ENCODE assay signal across 14 cellular contexts in the genomic region with DNA sequence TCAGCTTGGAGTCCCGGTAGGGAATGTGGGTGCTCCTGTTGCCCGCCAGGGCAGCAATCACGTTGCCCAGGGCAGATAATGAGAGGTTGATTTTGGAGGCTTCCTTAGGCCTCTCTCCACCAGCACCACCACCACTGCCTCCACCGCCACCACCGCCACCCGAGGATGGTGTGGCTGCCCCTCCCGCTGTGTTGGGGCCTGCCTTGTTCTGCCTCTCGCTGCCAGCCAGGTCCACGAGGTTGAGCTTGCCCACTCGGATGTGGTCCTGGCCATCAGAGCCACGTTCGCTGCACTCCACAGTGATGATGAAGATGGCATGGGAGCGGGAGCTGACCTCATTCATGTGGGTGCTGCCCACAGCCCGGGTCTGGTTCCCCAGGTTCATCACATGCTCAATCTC. TPM values are rescaled to one million over a fixed set of nuclear protein-coding genes. Genes with fewer than 3 reads are reported as not detected.
DNase-seq lines count a peak whose midpoint lies in the region; ATAC-seq and TF ChIP-seq lines count a peak whose summit lies in the region.
"Had no signal": no experiment of that assay in that cellular context is flagged by ENCODE, and none has a peak within 500 bp of the region (broad histone marks: within the 10 kb centered on the region; RNA-seq: fewer than 3 reads in every experiment).

No MANE protein-coding gene starts in this region.

- no peak overlapping the region for H2BK120ac ChIP-seq in trophoblast cell (ENCODE audit: insufficient read depth, low read length, poor library complexity)

- no peak overlapping the region for H4K8ac ChIP-seq in trophoblast cell (ENCODE audit: low read depth, low read length)

- H4K12ac ChIP-seq in trophoblast cell (ENCODE audit: low read depth, low read length), result no peak overlapping the region

- H3K4me3 ChIP-seq in trophoblast cell (ENCODE audit: low read depth, low read length), result no peak overlapping the region
- H3K4me3 ChIP-seq: mucosa of descending colon had no signal

- H3K4me1 Mint-ChIP-seq in activated CD4-positive, alpha-beta T cell treated with anti-CD3 and anti-CD28 coated beads, Interleukin-2, amount 10 ng/mL, durations not matched to agents 24 days and 14 days, result peaks cover 19% of the 10 kb centered on the region
- H3K4me1 Mint-ChIP-seq in T-helper 17 cell, result peaks cover 22% of the 10 kb centered on the region
- H3K4me1 Mint-ChIP-seq in glutamatergic neuron (ENCODE audit: low read depth, unreplicated experiment), result peaks cover 38% of the 10 kb centered on the region

- H3K36me3 Mint-ChIP-seq in activated CD4-positive, alpha-beta T cell treated with anti-CD3 and anti-CD28 coated beads, Interleukin-2, amount 10 ng/mL, durations not matched to agents 24 days and 14 days (ENCODE audit: low read depth), result no peaks in the 10 kb centered on the region
- no peaks in the 10 kb centered on the region for H3K36me3 Mint-ChIP-seq in T-helper 17 cell (ENCODE audit: low read depth)
- H3K36me3 Mint-ChIP-seq in glutamatergic neuron (ENCODE audit: unreplicated experiment), result peaks cover 16% of the 10 kb centered on the region

- H2AK5ac ChIP-seq in trophoblast cell (ENCODE audit: low read length), result no peak overlapping the region

- H3K18ac ChIP-seq in trophoblast cell (ENCODE audit: low read length), result no peak overlapping the region

- no peaks in the 10 kb centered on the region for H3K27me3 ChIP-seq in trophoblast cell (ENCODE audit: insufficient read depth, low read length)

- no peak for TF ChIP-seq CTCF in glutamatergic neuron (IDR thresholded peaks at IDR 0.05; ENCODE audit: partially characterized antibody, unreplicated experiment)

- WGBS in trophoblast cell (ENCODE audit: extremely low coverage, insufficient coverage, insufficient read length), result no CpG with 5 or more reads among the region's 14 CpGs

- no peak overlapping the region for H3K9ac ChIP-seq in trophoblast cell (ENCODE audit: low read length)

- H3K27ac ChIP-seq in trophoblast cell (ENCODE audit: low read depth, low read length), result no peak overlapping the region

- ATAC-seq in T-helper 17 cell (no peak), HG02885 (IDR thresholded peaks at IDR 0.05; ENCODE audit: poor library complexity, unreplicated experiment) (no peak)

- no peak overlapping the region for H2BK12ac ChIP-seq in trophoblast cell (ENCODE audit: low read length)

- H2BK5ac ChIP-seq in trophoblast cell (ENCODE audit: low read depth, low read length, poor library complexity), result no peak overlapping the region

- peaks cover 13% of the 10 kb centered on the region for H3K79me2 ChIP-seq in trophoblast cell (ENCODE audit: control insufficient read depth, insufficient read depth, low read length, poor library complexity)

- no peak overlapping the region for H3K14ac ChIP-seq in trophoblast cell (ENCODE audit: low read length)

- H3K9me3 ChIP-seq in T-helper 17 cell (ENCODE audit: control insufficient read depth, low read length, poor library complexity, severe bottlenecking) (no peaks in the 10 kb centered on the region), trophoblast cell (ENCODE audit: insufficient read depth, low read depth, low read length) (no peaks in the 10 kb centered on the region)
- H3K9me3 ChIP-seq: mucosa of descending colon had no signal

- no peak overlapping the region for H4K91ac ChIP-seq in trophoblast cell (ENCODE audit: low read depth, low read length)

- no peak overlapping the region for H2AFZ ChIP-seq in trophoblast cell (ENCODE audit: insufficient read depth, low read length, poor library complexity)

- no peak overlapping the region for H3K4me2 ChIP-seq in trophoblast cell (ENCODE audit: low read length)

- no peak overlapping the region for H3K27ac Mint-ChIP-seq in activated CD4-positive, alpha-beta T cell treated with anti-CD3 and anti-CD28 coated beads, Interleukin-2, amount 10 ng/mL, durations not matched to agents 24 days and 14 days
- H3K27ac Mint-ChIP-seq in T-helper 17 cell (no peak overlapping the region), glutamatergic neuron (ENCODE audit: unreplicated experiment) (peak overlapping the region; percentile 77)

- H3K4me1 ChIP-seq in trophoblast cell (ENCODE audit: control insufficient read depth in 1 of 2, insufficient read depth in 2 of 2, low read length in 2 of 2), result peaks cover 32 to 55% of the 10 kb centered on the region in 2 experiments

- H3K9me3 Mint-ChIP-seq in activated CD4-positive, alpha-beta T cell treated with anti-CD3 and anti-CD28 coated beads, Interleukin-2, amount 10 ng/mL, durations not matched to agents 24 days and 14 days, result no peaks in the 10 kb centered on the region
- peaks cover 17% of the 10 kb centered on the region for H3K9me3 Mint-ChIP-seq in glutamatergic neuron (ENCODE audit: unreplicated experiment)

- H3K4ac ChIP-seq in trophoblast cell (ENCODE audit: low read depth, low read length), result peak overlapping the region; percentile 16

- intact Hi-C loops in activated CD4-positive, alpha-beta T cell treated with anti-CD3 and anti-CD28 coated beads, Interleukin-2, amount 10 ng/mL, durations not matched to agents 24 days and 14 days (cut with micrococcal nuclease), result loop anchor here (5.0 kb wide), 1 partner anchor 129 kb away; no protein-coding TSS in a partner anchor

- peaks cover 35% of the 10 kb centered on the region for H3K79me1 ChIP-seq in trophoblast cell (ENCODE audit: low read length)

- H3K23ac ChIP-seq in trophoblast cell (ENCODE audit: low read length), result no peak overlapping the region

- peaks cover 2 to 5% of the 10 kb centered on the region in 2 experiments for H3K36me3 ChIP-seq in trophoblast cell (ENCODE audit: control insufficient read depth in 1 of 2, insufficient read depth in 2 of 2, low read length in 2 of 2)

- H3K27me3 Mint-ChIP-seq in activated CD4-positive, alpha-beta T cell treated with anti-CD3 and anti-CD28 coated beads, Interleukin-2, amount 10 ng/mL, durations not matched to agents 24 days and 14 days, result no peaks in the 10 kb centered on the region
- H3K27me3 Mint-ChIP-seq in T-helper 17 cell (no peaks in the 10 kb centered on the region), glutamatergic neuron (ENCODE audit: unreplicated experiment) (peaks cover 8% of the 10 kb centered on the region)

- DNase-seq in activated CD4-positive, alpha-beta T cell treated with anti-CD3 and anti-CD28 coated beads, Interleukin-2, amount 10 ng/mL, durations not matched to agents 24 days and 14 days, result no peak
- DNase-seq in activated CD4-positive, alpha-beta T cell treated with anti-CD3 and anti-CD28 coated beads, Interleukin-2, amount 50 U/mL, for 1 hour, result no peak
- DNase-seq in T-helper 17 cell (no peak), glutamatergic neuron (no peak), trophoblast cell (no peak), COR-L47 (lab: John Stamatoyannopoulos, UW) (no peak), NCI-H2081 (lab: John Stamatoyannopoulos, UW) (no peak)
- DNase-seq: ACHN; activated effector memory CD4-positive, alpha-beta T cell treated with Interleukin-2 at 50 U/mL for 16 hours; GF-D8; mucosa of descending colon; NCI-H2029 treated with DMSO at 0.1 percent for 48 hours; OCI-M1 had no signal

- peak overlapping the region; percentile 93 for H3K4me3 Mint-ChIP-seq in activated CD4-positive, alpha-beta T cell treated with anti-CD3 and anti-CD28 coated beads, Interleukin-2, amount 10 ng/mL, durations not matched to agents 24 days and 14 days
- H3K4me3 Mint-ChIP-seq in T-helper 17 cell (peak overlapping the region; percentile 91), glutamatergic neuron (ENCODE audit: unreplicated experiment) (peak overlapping the region; percentile 92)

RNA-seq across cellular contexts. Expression of a gene that starts 1.3 kb away (rescaled TPM):
- total RNA-seq in activated CD4-positive, alpha-beta T cell treated with anti-CD3 and anti-CD28 coated beads, Interleukin-2, amount 10 ng/mL, durations not matched to agents 24 days and 14 days, result 6.2 and 6.7 TPM in 2 replicates
- total RNA-seq in T-helper 17 cell (10 to 100 TPM in 1 of 2 donors, 1 to 10 TPM in 1; 2.6 to 10.3 TPM), glutamatergic neuron (ENCODE audit: unreplicated experiment) (210 TPM)
- polyA plus RNA-seq in trophoblast cell (2013), result 55.1 and 56.4 TPM in 2 replicates

RNA-seq across cellular contexts. Expression of a gene that starts 52.9 kb away (rescaled TPM):
- 133 and 141 TPM in 2 replicates for total RNA-seq in activated CD4-positive, alpha-beta T cell treated with anti-CD3 and anti-CD28 coated beads, Interleukin-2, amount 10 ng/mL, durations not matched to agents 24 days and 14 days
- total RNA-seq in T-helper 17 cell, result 10 to 100 TPM; 41.2 to 42.9 TPM
- total RNA-seq in glutamatergic neuron (ENCODE audit: unreplicated experiment), result 168 TPM
- polyA plus RNA-seq in trophoblast cell (2013), result 138 and 141 TPM in 2 replicates

Comparison
In these comparisons a context has a peak if more than half of its experiments do, and no peak if none do; other contexts are left out.
1. RNA of a gene that starts 1.3 kb away (total RNA-seq): 210 TPM in glutamatergic neuron (single experiment); 2.6 to 10.3 TPM in T-helper 17 cell and 6.2 to 6.7 TPM in activated CD4-positive, alpha-beta T cell treated with anti-CD3 and anti-CD28 coated beads, Interleukin-2, amount 10 ng/mL, durations not matched to agents 24 days and 14 days; every median in the first group is over 10 times any median in the second.
2. Peak in every context shown above with its lines, with median percentiles within 50 percentile points of each other: H3K4me3 Mint-ChIP-seq.